Comparison of ENCODE assay signal across 17 cellular contexts in the genomic region with DNA sequence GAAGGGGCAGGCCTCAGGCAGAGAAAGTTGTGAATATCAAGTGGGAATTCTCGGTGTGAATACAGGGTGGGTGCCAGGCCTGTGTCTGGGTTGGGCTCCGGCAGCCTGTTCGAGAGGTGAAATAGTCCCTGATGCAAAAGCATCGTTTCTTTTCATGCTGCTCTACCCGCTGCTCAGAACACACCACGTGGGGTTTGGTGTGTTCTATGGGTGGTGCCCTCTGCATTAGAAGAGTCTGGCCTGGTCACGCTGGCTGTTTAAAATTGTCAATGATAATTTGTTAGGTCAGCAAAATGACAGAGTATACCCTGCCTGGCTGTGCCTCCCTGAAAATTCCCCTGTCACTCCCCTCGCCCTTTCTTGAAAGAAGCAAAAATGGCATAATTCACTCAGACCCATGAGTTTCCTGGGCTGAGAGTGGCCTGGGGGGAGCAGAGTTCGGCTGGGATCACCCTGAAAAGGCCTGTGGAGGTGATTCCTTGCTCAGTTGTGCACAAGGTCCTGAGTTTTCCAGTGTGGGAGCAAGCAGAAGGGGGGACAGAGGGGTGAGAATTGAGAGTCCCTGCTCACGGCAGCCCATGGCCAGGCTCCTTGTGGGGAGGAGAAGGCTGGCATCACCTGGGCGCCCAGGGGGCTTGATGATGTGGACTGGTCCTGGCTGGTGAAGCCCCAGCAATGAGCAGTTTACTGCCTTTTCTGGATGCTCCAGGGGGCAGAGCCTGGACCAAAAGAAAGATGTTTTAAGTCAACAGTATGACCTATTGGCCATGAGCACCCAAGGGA. TPM values are rescaled to one million over a fixed set of nuclear protein-coding genes. Genes with fewer than 3 reads are reported as not detected.
DNase-seq lines count a peak whose midpoint lies in the region; ATAC-seq and TF ChIP-seq lines count a peak whose summit lies in the region.
"Had no signal": no experiment of that assay in that cellular context is flagged by ENCODE, and none has a peak within 500 bp of the region (broad histone marks: within the 10 kb centered on the region; RNA-seq: fewer than 3 reads in every experiment).

No MANE protein-coding gene starts in this region.

- peaks cover 87% of the 10 kb centered on the region for H3K27me3 ChIP-seq in left ventricle myocardium inferior (ENCODE audit: low read depth)

- H3K4me3 ChIP-seq in left ventricle myocardium inferior = no peak overlapping the region
- H3K4me3 ChIP-seq: GM12878, GM23248 had no signal

- ATAC-seq in HG02973 (IDR thresholded peaks at IDR 0.05; ENCODE audit: unreplicated experiment) (no peak), HG03095 (IDR thresholded peaks at IDR 0.05; ENCODE audit: unreplicated experiment) (no peak)
- ATAC-seq: GM12878 had no signal

- no peak for TF ChIP-seq CTCF in left ventricle myocardium inferior (IDR thresholded peaks at IDR 0.05; ENCODE audit: borderline replicate concordance)

- no peaks in the 10 kb centered on the region for H3K9me3 ChIP-seq in left ventricle myocardium inferior (replicated peaks)

- H3K27ac ChIP-seq in left ventricle myocardium inferior (replicated peaks) = no peak overlapping the region
- H3K27ac ChIP-seq: GM23248, HL-60 had no signal

- intact Hi-C loops in cardiac septum (cut with DNase I) = no loop called here
- intact Hi-C loops in left ventricle myocardium inferior (cut with micrococcal nuclease) = no loop called here

- no peaks in the 10 kb centered on the region for H3K36me3 ChIP-seq in left ventricle myocardium inferior

- no peaks in the 10 kb centered on the region for H3K4me1 ChIP-seq in left ventricle myocardium inferior

- DNase-seq in cardiac septum (ENCODE audit: low spot score) (peak; percentile 50), left ventricle myocardium inferior (no peak), RPMI8226 (peak; percentile 22), mesenteric fat pad (ENCODE audit: low spot score) (peak; percentile 83), medulla oblongata (ENCODE audit: extremely low spot score) (no peak)
- DNase-seq: C1 segment of cervical spinal cord; CD4-positive, alpha-beta memory T cell; DMS79; GM23248; KG1 had no signal

RNA-seq across cellular contexts. Expression of gene CACNG5, which starts 3.2 kb away (rescaled TPM):
- not detected for total RNA-seq in cardiac septum
- total RNA-seq in left ventricle myocardium inferior = not detected
- not detected for total RNA-seq in mesenteric fat pad
- total RNA-seq: A172; B cell; CD4-positive, alpha-beta memory T cell; G401; GM12878; GM23248 had no signal

Comparison
In these comparisons a context has a peak if more than half of its experiments do, and no peak if none do; other contexts are left out.
1. DNase-seq: peak in cardiac septum (single experiment), RPMI8226 (single experiment) and mesenteric fat pad (single experiment); none in left ventricle myocardium inferior (single experiment) and medulla oblongata (single experiment).